Comparison of ENCODE assay signal across 13 cellular contexts in genomic region chr19:38143847-38144246, GRCh38.
DNase-seq lines count a peak whose midpoint lies in the region; ATAC-seq and TF ChIP-seq lines count a peak whose summit lies in the region.
"Had no signal": no experiment of that assay in that cellular context is flagged by ENCODE, and none has a peak within 500 bp of the region (broad histone marks: within the 10 kb centered on the region; RNA-seq: fewer than 3 reads in every experiment).

No MANE protein-coding gene starts in this region.

- 86% methylated on average over 5 of the region's 5 CpGs for WGBS in smooth muscle cell (ENCODE audit: low lambda C conversion rate)

- H3K27ac ChIP-seq in HCT116 (ENCODE audit: low read depth, low read length) (no peak overlapping the region), WERI-Rb-1 (no peak overlapping the region), smooth muscle cell (ENCODE audit: low read depth) (no peak overlapping the region)
- H3K27ac ChIP-seq: psoas muscle had no signal

- no peaks in the 10 kb centered on the region for H3K27me3 ChIP-seq in BJ (ENCODE audit: control insufficient read depth, insufficient read depth, low read length)
- H3K27me3 ChIP-seq in HCT116 (ENCODE audit: insufficient read depth, low read length): no peaks in the 10 kb centered on the region
- H3K27me3 ChIP-seq in WERI-Rb-1 (ENCODE audit: insufficient read depth, low read depth, severe bottlenecking): no peaks in the 10 kb centered on the region
- H3K27me3 ChIP-seq in kidney epithelial cell (ENCODE audit: control insufficient read depth, insufficient read depth, low read length): no peaks in the 10 kb centered on the region
- H3K27me3 ChIP-seq in smooth muscle cell (ENCODE audit: low read depth): no peaks in the 10 kb centered on the region

- H3K4me1 ChIP-seq in HCT116 (ENCODE audit: control insufficient read depth in 1 of 2, insufficient read depth in 2 of 2, low read length in 2 of 2): no peaks in the 10 kb centered on the region
- no peaks in the 10 kb centered on the region for H3K4me1 ChIP-seq in smooth muscle cell (ENCODE audit: low read depth)

- H3K9me2 ChIP-seq in HCT116 (ENCODE audit: insufficient read depth): no peaks in the 10 kb centered on the region

- CTCF ChIA-PET in BJ (lab: Yijun Ruan, JAX) (interaction anchor here (0.9 to 3.4 kb wide), 3 partner anchors 15 to 246 kb away, joined by 3 to 29 read pairs (median 11); no protein-coding TSS in a partner anchor), HCT116 (lab: Charles Lee) (interaction anchor here (1.2 to 1.4 kb wide), 2 partner anchors 11 to 81 kb away, joined by 4 to 6 read pairs; no protein-coding TSS in a partner anchor)

- TF ChIP-seq POLR2A in HCT116 (IDR thresholded peaks at IDR 0.05; ENCODE audit: borderline replicate concordance, extremely low read depth, insufficient read depth, insufficient read length): no peak

- POLR2A ChIA-PET in BJ (lab: Charles Lee) (no interaction called here), HCT116 (lab: Charles Lee) (no interaction called here)

- H3K79me2 ChIP-seq in HCT116 (ENCODE audit: insufficient read depth, low read length) (no peaks in the 10 kb centered on the region), smooth muscle cell (ENCODE audit: low read depth) (no peaks in the 10 kb centered on the region)

- no peak overlapping the region for H3K4me3 ChIP-seq in BJ (ENCODE audit: low read depth, low read length)
- H3K4me3 ChIP-seq in HCT116 (replicated peaks in 1 of 2; ENCODE audit: low read depth in 1 of 2, low read length in 2 of 2): no peak overlapping the region
- H3K4me3 ChIP-seq in WERI-Rb-1 (ENCODE audit: low read depth, low read length): no peak overlapping the region
- no peak overlapping the region for H3K4me3 ChIP-seq in kidney epithelial cell (ENCODE audit: low read depth, low read length)
- H3K4me3 ChIP-seq in smooth muscle cell: no peak overlapping the region
- H3K4me3 ChIP-seq: psoas muscle had no signal

- peak; percentile 64 for ATAC-seq in HCT116
- ATAC-seq: psoas muscle had no signal

- RAD21 ChIA-PET in HCT116 (lab: Charles Lee; ENCODE audit: low non-redundant PET in 1 of 2, low total read pairs in 2 of 2, uncharacterized antibody in 2 of 2, unreplicated experiment in 2 of 2): interaction anchor here in 1 of 2 experiments (0.7 kb wide), 1 partner anchor 474 kb away, joined by 4 read pairs; the partner anchor contains the start of gene MAP4K1

- peak; percentile 22; the same call in 1 of the 2 replicates for TF ChIP-seq RAD21 in HCT116 (IDR thresholded peaks at IDR 0.05; ENCODE audit: low read depth)

- BruUV-seq in HCT116 (replicated peaks; lab: Mats Ljungman, UMichigan): no TSS peak

- H4K20me1 ChIP-seq in HCT116 (ENCODE audit: insufficient read depth) (no peaks in the 10 kb centered on the region), smooth muscle cell (ENCODE audit: low read depth) (no peaks in the 10 kb centered on the region)

- H3K4me2 ChIP-seq in HCT116 (ENCODE audit: low read length) (no peak overlapping the region), smooth muscle cell (no peak overlapping the region)

- no peak overlapping the region for H2AFZ ChIP-seq in HCT116 (ENCODE audit: low read depth, low read length, poor library complexity, severe bottlenecking)
- no peak overlapping the region for H2AFZ ChIP-seq in smooth muscle cell (ENCODE audit: low read depth)

- peak; percentile 31 for TF ChIP-seq CTCF in BJ (IDR thresholded peaks at IDR 0.05; ENCODE audit: insufficient read depth, low read depth, low read length)
- TF ChIP-seq CTCF in HCT116 (IDR thresholded peaks at IDR 0.05 in 2 of 3, conservative IDR thresholded peaks at IDR 0.05 in 1 of 3; ENCODE audit: borderline replicate concordance in 1 of 3, insufficient read depth in 1 of 3, low read depth in 2 of 3, low read length in 2 of 3): peak; percentile 32 to 44 (median 36); a peak in 4 of 6 replicates
- TF ChIP-seq CTCF in WERI-Rb-1 (IDR thresholded peaks at IDR 0.05; ENCODE audit: low read depth, low read length): peak; percentile 39
- TF ChIP-seq CTCF in kidney epithelial cell (IDR thresholded peaks at IDR 0.05; ENCODE audit: insufficient read depth, low read length, poor library complexity, severe bottlenecking): peak; percentile 33
- TF ChIP-seq CTCF in smooth muscle cell (IDR thresholded peaks at IDR 0.05; ENCODE audit: borderline replicate concordance, insufficient read depth, poor library complexity, severe bottlenecking): no peak

- DNase-seq in BJ (ENCODE audit: low read depth): no peak
- no peak for DNase-seq in HCT116 (ENCODE audit: low read depth, low spot score)
- DNase-seq in WERI-Rb-1: peak; percentile 31
- no peak for DNase-seq in kidney epithelial cell (ENCODE audit: low read depth)
- no peak for DNase-seq in smooth muscle cell (lab: John Stamatoyannopoulos, UW; ENCODE audit: unreplicated experiment)
- DNase-seq in NCI-H2107 (lab: John Stamatoyannopoulos, UW): no peak
- no peak for DNase-seq in NCI-H748 treated with DMSO at 0.1 percent for 48 hours (lab: John Stamatoyannopoulos, UW)
- DNase-seq in NCI-H2227 (lab: John Stamatoyannopoulos, UW; ENCODE audit: unreplicated experiment): no peak
- DNase-seq: activated CD8-positive, alpha-beta memory T cell treated with anti-CD3 and anti-CD28 coated beads for 24 hours; CD8-positive, alpha-beta memory T cell; NCI-H1694 treated with DMSO at 0.1 percent for 48 hours; psoas muscle; stimulated activated naive CD4-positive, alpha-beta T cell treated with Interleukin-2 at 50 U/mL for 16 hours had no signal

- H3F3A ChIP-seq in smooth muscle cell (ENCODE audit: low read depth): no peaks in the 10 kb centered on the region

- intact Hi-C loops in HCT116 (cut with micrococcal nuclease): no loop called here

- H3K9ac ChIP-seq in HCT116 (ENCODE audit: low read length) (no peak overlapping the region), smooth muscle cell (ENCODE audit: low read depth) (no peak overlapping the region)

- peaks cover 9% of the 10 kb centered on the region for H3K36me3 ChIP-seq in BJ (ENCODE audit: control insufficient read depth, insufficient read depth, low read length)
- no peaks in the 10 kb centered on the region; a peak in 1 of 4 replicates for H3K36me3 ChIP-seq in HCT116 (ENCODE audit: control insufficient read depth in 1 of 2, insufficient read depth in 2 of 2, low read length in 2 of 2)
- H3K36me3 ChIP-seq in WERI-Rb-1: peaks cover 17% of the 10 kb centered on the region
- peaks cover 4% of the 10 kb centered on the region for H3K36me3 ChIP-seq in kidney epithelial cell (ENCODE audit: control insufficient read depth, insufficient read depth, low read length)
- H3K36me3 ChIP-seq in smooth muscle cell (ENCODE audit: low read depth): no peaks in the 10 kb centered on the region

- H3K9me3 ChIP-seq in HCT116 (ENCODE audit: control insufficient read depth in 1 of 2, insufficient read depth in 1 of 2, low read depth in 1 of 2, low read length in 2 of 2) (no peaks in the 10 kb centered on the region), WERI-Rb-1 (ENCODE audit: severe bottlenecking) (no peaks in the 10 kb centered on the region), smooth muscle cell (replicated peaks; ENCODE audit: low read depth) (no peaks in the 10 kb centered on the region)
- H3K9me3 ChIP-seq: psoas muscle had no signal

TF ChIP-seq in HCT116, 20 proteins besides CTCF, POLR2A, EP300 and RAD21 (continues in another document):
- no peak for TF ChIP-seq ZBTB33 (IDR thresholded peaks at IDR 0.05; ENCODE audit: extremely low read depth, insufficient replicate concordance, low read length)
- no peak for TF ChIP-seq CBX3 (IDR thresholded peaks at IDR 0.05; ENCODE audit: low read depth)
- TF ChIP-seq EGR1 (IDR thresholded peaks at IDR 0.05; ENCODE audit: low read depth): no peak
- no peak for TF ChIP-seq EZH2phosphoT487 (IDR thresholded peaks at IDR 0.05; ENCODE audit: borderline replicate concordance)
- TF ChIP-seq SP1 (IDR thresholded peaks at IDR 0.05; ENCODE audit: low read depth): no peak
- no peak for TF ChIP-seq TCF7L2 (IDR thresholded peaks at IDR 0.05; ENCODE audit: borderline replicate concordance, extremely low read depth, insufficient read depth, insufficient read length)
- TF ChIP-seq ZFX (IDR thresholded peaks at IDR 0.05): no peak
- no peak for TF ChIP-seq YY1 (IDR thresholded peaks at IDR 0.05; ENCODE audit: extremely low read depth, insufficient replicate concordance, low read depth, low read length)
- no peak for TF ChIP-seq SRF (IDR thresholded peaks at IDR 0.05; ENCODE audit: low read depth)
- no peak for TF ChIP-seq CEBPB (IDR thresholded peaks at IDR 0.05; ENCODE audit: low read depth)
